In genomic region chr1:244730153-244730933, GRCh38 we compare ENCODE assay signal across 8 cellular contexts.
A peak's percentile ranks its signal among the peaks of the same experiment; 100 is the strongest.
DNase-seq lines count a peak whose midpoint lies in the region; ATAC-seq and TF ChIP-seq lines count a peak whose summit lies in the region.

No MANE protein-coding gene starts in this region.

- no peak for TF ChIP-seq CTCF in ascending aorta (IDR thresholded peaks at IDR 0.05)
- peak; percentile 28 for TF ChIP-seq CTCF in progenitor cell of endocrine pancreas (IDR thresholded peaks at IDR 0.05; ENCODE audit: unreplicated experiment)

- H3K4me1 Mint-ChIP-seq in progenitor cell of endocrine pancreas (ENCODE audit: low read depth): peaks cover 4% of the 10 kb centered on the region

- no peaks in the 10 kb centered on the region for H3K36me3 ChIP-seq in ascending aorta

- peak overlapping the region; percentile 76 for H3K4me3 Mint-ChIP-seq in progenitor cell of endocrine pancreas (ENCODE audit: low read depth)

- H3K4me3 ChIP-seq in ascending aorta (peak overlapping the region; percentile 55 to 82), right cardiac atrium (ENCODE audit: low read length) (peak overlapping the region; percentile 69)

- H3K27ac Mint-ChIP-seq in progenitor cell of endocrine pancreas: peak overlapping the region; percentile 24

- no peaks in the 10 kb centered on the region for H3K9me3 ChIP-seq in ascending aorta
- H3K9me3 ChIP-seq in right cardiac atrium (ENCODE audit: control insufficient read depth, low read length): no peaks in the 10 kb centered on the region

- DNase-seq in NCI-H748 (lab: John Stamatoyannopoulos, UW; ENCODE audit: unreplicated experiment) (peak; percentile 60), NCI-H748 treated with DMSO at 0.1 percent for 48 hours (lab: John Stamatoyannopoulos, UW) (no peak), NCI-H345 (lab: John Stamatoyannopoulos, UW) (peak; percentile 33), ascending aorta (ENCODE audit: low spot score in 2 of 2) (no peak), right cardiac atrium (peak; percentile 50 to 73 (median 64)), progenitor cell of endocrine pancreas (ENCODE audit: low spot score, unreplicated experiment) (peak; percentile 30), NCI-H226 (no peak)

- H3K4me1 ChIP-seq in ascending aorta: no peaks in the 10 kb centered on the region
- no peaks in the 10 kb centered on the region for H3K4me1 ChIP-seq in right cardiac atrium (ENCODE audit: control insufficient read depth, insufficient read depth, low read length)

- H3K27ac ChIP-seq in ascending aorta: no peak overlapping the region
- H3K27ac ChIP-seq in right cardiac atrium (ENCODE audit: low read length): no peak overlapping the region

- no peaks in the 10 kb centered on the region for H3K27me3 ChIP-seq in ascending aorta
- no peaks in the 10 kb centered on the region for H3K27me3 ChIP-seq in right cardiac atrium (ENCODE audit: control insufficient read depth, insufficient read depth)

- intact Hi-C loops in ascending aorta (cut with DNase I): loop anchor here (1.0 kb wide), 2 partner anchors 77 to 104 kb away; partner anchors contain the start of gene DESI2
- intact Hi-C loops in right cardiac atrium (cut with DNase I): no loop called here

- H3K27me3 Mint-ChIP-seq in progenitor cell of endocrine pancreas: peaks cover 29% of the 10 kb centered on the region

- no peaks in the 10 kb centered on the region for H3K36me3 Mint-ChIP-seq in progenitor cell of endocrine pancreas (ENCODE audit: insufficient read depth)

- peaks cover 3% of the 10 kb centered on the region for H3K9me3 Mint-ChIP-seq in progenitor cell of endocrine pancreas (ENCODE audit: low read depth)

- under 1% methylated on average over 94 of the region's 94 CpGs for WGBS in right cardiac atrium

- ATAC-seq in right cardiac atrium (peak; percentile 73 to 83), HG03378 (IDR thresholded peaks at IDR 0.05; ENCODE audit: unreplicated experiment) (no peak)

Comparison
In these comparisons a context has a peak if more than half of its experiments do, and no peak if none do; other contexts are left out.
1. DNase-seq: peak in NCI-H748 (single experiment), NCI-H345 (single experiment), right cardiac atrium (3 of 3) and progenitor cell of endocrine pancreas (single experiment); none in NCI-H748 treated with DMSO at 0.1 percent for 48 hours (single experiment), ascending aorta (0 of 2) and NCI-H226 (single experiment).